ENCODE assay signal across 1 cellular context in the genomic region with DNA sequence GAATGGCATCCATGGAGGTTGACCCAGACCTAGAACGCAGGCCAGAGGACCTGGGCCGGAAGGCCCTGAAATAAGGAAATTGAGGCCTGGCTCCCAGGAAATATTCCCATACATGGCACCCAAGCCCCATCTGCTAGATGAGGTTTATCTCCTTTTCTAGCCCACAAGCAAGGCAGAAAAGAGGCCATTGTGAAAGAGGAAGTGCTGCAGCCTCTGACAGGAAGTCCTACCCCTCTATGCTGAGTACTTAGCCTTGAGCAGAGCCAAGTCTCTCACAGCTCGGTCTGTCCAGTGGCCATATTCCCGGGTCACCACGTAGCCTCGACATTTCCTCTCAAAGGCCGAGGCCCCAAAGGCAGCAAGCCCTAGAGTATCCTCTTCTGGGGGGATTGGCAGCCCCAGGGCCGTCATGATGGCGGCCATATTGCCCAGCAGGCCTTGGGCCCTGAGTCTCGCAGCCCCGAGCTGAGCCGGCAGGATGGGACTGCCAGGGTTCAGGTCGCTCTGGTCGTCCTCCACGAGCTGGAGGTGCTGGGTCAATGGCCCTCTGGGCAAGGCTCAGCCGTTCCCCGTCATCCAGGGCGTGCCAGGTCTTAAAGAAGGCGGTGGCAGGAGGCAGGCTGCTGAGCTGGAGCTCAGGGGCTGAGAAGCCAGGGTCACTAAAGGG.
A peak's percentile ranks its signal among the peaks of the same experiment; 100 is the strongest.
TF ChIP-seq lines count a peak whose summit lies in the region.

No MANE protein-coding gene starts in this region.

TF ChIP-seq in K562, 482 proteins besides CTCF, POLR2A, EP300 and RAD21:
- TF ChIP-seq FOXA3 (CRISPR knock-in tag; conservative IDR thresholded peaks at IDR 0.05 in 1 of 2, IDR thresholded peaks at IDR 0.05 in 1 of 2) (no peak), PURB (CRISPR knock-in tag; IDR thresholded peaks at IDR 0.05; ENCODE audit: low read depth) (no peak), NFE2L1 (tag; IDR thresholded peaks at IDR 0.05; ENCODE audit: borderline replicate concordance, low read depth) (no peak), ZNF24 (IDR thresholded peaks at IDR 0.05) (no peak), CREM (IDR thresholded peaks at IDR 0.05; ENCODE audit: low read depth) (no peak), U2AF2 (optimal IDR thresholded peaks at IDR 0.05; ENCODE audit: low read depth, low read length) (no peak), ZNF668 (CRISPR knock-in tag; IDR thresholded peaks at IDR 0.05) (no peak), SIN3B (IDR thresholded peaks at IDR 0.05; ENCODE audit: low read depth) (no peak), ZNF133 (CRISPR knock-in tag; IDR thresholded peaks at IDR 0.05) (no peak), ZNF175 (CRISPR knock-in tag; IDR thresholded peaks at IDR 0.05; ENCODE audit: low read depth) (peak; percentile 60; the same call in 1 of the 2 replicates), SPI1 (IDR thresholded peaks at IDR 0.05; ENCODE audit: borderline replicate concordance, low read depth, low read length) (peak; percentile 97), YY1 (IDR thresholded peaks at IDR 0.05; ENCODE audit: borderline replicate concordance in 1 of 3, control insufficient read depth in 1 of 3, extremely low read depth in 1 of 3, insufficient read depth in 3 of 3, insufficient read length in 1 of 3, insufficient replicate concordance in 2 of 3, low read depth in 1 of 3, low read length in 2 of 3) (peak in 1 of 3 experiments; percentile 48), ZNF311 (CRISPR knock-in tag; IDR thresholded peaks at IDR 0.05) (no peak), GABPB1 (CRISPR knock-in tag; IDR thresholded peaks at IDR 0.05) (peak; percentile 77), EHMT2 (IDR thresholded peaks at IDR 0.05) (0 out of 2 replicates have a peak, but pooled peaks have one; percentile 54), GATA2 (CRISPR knock-in tag; IDR thresholded peaks at IDR 0.05) (no peak), RBFOX2 (IDR thresholded peaks at IDR 0.05; ENCODE audit: low read depth, low read length) (0 out of 2 replicates have a peak, but pooled peaks have one; percentile 21), DIDO1 (tag; IDR thresholded peaks at IDR 0.05; ENCODE audit: low read depth) (no peak), MTA3 (IDR thresholded peaks at IDR 0.05; ENCODE audit: borderline replicate concordance) (no peak), ZBTB17 (CRISPR knock-in tag; IDR thresholded peaks at IDR 0.05) (0 out of 2 replicates have a peak, but pooled peaks have one; percentile 28), GABPA (tag; conservative IDR thresholded peaks at IDR 0.05; ENCODE audit: low read depth) (0 out of 2 replicates have a peak, but pooled peaks have one; percentile 38)
- TF ChIP-seq, protein P1, sequence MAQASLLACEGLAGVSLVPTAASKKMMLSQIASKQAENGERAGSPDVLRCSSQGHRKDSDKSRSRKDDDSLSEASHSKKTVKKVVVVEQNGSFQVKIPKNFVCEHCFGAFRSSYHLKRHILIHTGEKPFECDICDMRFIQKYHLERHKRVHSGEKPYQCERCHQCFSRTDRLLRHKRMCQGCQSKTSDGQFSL (CRISPR knock-in tag; IDR thresholded peaks at IDR 0.05), result 0 out of 2 replicates have a peak, but pooled peaks have one; percentile 23
- TF ChIP-seq, protein P1 (tag; IDR thresholded peaks at IDR 0.05), result no peak
- TF ChIP-seq, protein P2, sequence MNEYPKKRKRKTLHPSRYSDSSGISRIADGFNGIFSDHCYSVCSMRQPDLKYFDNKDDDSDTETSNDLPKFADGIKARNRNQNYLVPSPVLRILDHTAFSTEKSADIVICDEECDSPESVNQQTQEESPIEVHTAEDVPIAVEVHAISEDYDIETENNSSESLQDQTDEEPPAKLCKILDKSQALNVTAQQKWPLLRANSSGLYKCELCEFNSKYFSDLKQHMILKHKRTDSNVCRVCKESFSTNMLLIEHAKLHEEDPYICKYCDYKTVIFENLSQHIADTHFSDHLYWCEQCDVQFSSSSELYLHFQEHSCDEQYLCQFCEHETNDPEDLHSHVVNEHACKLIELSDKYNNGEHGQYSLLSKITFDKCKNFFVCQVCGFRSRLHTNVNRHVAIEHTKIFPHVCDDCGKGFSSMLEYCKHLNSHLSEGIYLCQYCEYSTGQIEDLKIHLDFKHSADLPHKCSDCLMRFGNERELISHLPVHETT (CRISPR knock-in tag; conservative IDR thresholded peaks at IDR 0.05 in 1 of 2, IDR thresholded peaks at IDR 0.05 in 1 of 2), result peak in 1 of 2 experiments; percentile 22; a peak in 1 of 4 replicates
- TF ChIP-seq, protein P3, sequence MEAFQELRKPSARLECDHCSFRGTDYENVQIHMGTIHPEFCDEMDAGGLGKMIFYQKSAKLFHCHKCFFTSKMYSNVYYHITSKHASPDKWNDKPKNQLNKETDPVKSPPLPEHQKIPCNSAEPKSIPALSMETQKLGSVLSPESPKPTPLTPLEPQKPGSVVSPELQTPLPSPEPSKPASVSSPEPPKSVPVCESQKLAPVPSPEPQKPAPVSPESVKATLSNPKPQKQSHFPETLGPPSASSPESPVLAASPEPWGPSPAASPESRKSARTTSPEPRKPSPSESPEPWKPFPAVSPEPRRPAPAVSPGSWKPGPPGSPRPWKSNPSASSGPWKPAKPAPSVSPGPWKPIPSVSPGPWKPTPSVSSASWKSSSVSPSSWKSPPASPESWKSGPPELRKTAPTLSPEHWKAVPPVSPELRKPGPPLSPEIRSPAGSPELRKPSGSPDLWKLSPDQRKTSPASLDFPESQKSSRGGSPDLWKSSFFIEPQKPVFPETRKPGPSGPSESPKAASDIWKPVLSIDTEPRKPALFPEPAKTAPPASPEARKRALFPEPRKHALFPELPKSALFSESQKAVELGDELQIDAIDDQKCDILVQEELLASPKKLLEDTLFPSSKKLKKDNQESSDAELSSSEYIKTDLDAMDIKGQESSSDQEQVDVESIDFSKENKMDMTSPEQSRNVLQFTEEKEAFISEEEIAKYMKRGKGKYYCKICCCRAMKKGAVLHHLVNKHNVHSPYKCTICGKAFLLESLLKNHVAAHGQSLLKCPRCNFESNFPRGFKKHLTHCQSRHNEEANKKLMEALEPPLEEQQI (IDR thresholded peaks at IDR 0.05), result no peak
- TF ChIP-seq, protein P4, sequence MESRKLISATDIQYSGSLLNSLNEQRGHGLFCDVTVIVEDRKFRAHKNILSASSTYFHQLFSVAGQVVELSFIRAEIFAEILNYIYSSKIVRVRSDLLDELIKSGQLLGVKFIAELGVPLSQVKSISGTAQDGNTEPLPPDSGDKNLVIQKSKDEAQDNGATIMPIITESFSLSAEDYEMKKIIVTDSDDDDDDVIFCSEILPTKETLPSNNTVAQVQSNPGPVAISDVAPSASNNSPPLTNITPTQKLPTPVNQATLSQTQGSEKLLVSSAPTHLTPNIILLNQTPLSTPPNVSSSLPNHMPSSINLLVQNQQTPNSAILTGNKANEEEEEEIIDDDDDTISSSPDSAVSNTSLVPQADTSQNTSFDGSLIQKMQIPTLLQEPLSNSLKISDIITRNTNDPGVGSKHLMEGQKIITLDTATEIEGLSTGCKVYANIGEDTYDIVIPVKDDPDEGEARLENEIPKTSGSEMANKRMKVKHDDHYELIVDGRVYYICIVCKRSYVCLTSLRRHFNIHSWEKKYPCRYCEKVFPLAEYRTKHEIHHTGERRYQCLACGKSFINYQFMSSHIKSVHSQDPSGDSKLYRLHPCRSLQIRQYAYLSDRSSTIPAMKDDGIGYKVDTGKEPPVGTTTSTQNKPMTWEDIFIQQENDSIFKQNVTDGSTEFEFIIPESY (CRISPR knock-in tag; IDR thresholded peaks at IDR 0.05), result no peak
- TF ChIP-seq, protein P5, sequence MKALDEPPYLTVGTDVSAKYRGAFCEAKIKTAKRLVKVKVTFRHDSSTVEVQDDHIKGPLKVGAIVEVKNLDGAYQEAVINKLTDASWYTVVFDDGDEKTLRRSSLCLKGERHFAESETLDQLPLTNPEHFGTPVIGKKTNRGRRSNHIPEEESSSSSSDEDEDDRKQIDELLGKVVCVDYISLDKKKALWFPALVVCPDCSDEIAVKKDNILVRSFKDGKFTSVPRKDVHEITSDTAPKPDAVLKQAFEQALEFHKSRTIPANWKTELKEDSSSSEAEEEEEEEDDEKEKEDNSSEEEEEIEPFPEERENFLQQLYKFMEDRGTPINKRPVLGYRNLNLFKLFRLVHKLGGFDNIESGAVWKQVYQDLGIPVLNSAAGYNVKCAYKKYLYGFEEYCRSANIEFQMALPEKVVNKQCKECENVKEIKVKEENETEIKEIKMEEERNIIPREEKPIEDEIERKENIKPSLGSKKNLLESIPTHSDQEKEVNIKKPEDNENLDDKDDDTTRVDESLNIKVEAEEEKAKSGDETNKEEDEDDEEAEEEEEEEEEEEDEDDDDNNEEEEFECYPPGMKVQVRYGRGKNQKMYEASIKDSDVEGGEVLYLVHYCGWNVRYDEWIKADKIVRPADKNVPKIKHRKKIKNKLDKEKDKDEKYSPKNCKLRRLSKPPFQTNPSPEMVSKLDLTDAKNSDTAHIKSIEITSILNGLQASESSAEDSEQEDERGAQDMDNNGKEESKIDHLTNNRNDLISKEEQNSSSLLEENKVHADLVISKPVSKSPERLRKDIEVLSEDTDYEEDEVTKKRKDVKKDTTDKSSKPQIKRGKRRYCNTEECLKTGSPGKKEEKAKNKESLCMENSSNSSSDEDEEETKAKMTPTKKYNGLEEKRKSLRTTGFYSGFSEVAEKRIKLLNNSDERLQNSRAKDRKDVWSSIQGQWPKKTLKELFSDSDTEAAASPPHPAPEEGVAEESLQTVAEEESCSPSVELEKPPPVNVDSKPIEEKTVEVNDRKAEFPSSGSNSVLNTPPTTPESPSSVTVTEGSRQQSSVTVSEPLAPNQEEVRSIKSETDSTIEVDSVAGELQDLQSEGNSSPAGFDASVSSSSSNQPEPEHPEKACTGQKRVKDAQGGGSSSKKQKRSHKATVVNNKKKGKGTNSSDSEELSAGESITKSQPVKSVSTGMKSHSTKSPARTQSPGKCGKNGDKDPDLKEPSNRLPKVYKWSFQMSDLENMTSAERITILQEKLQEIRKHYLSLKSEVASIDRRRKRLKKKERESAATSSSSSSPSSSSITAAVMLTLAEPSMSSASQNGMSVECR (CRISPR knock-in tag; IDR thresholded peaks at IDR 0.05), result no peak
- TF ChIP-seq, protein P6, sequence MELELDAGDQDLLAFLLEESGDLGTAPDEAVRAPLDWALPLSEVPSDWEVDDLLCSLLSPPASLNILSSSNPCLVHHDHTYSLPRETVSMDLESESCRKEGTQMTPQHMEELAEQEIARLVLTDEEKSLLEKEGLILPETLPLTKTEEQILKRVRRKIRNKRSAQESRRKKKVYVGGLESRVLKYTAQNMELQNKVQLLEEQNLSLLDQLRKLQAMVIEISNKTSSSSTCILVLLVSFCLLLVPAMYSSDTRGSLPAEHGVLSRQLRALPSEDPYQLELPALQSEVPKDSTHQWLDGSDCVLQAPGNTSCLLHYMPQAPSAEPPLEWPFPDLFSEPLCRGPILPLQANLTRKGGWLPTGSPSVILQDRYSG (tag; conservative IDR thresholded peaks at IDR 0.05; ENCODE audit: low read depth), result 0 out of 2 replicates have a peak, but pooled peaks have one; percentile 28
- TF ChIP-seq, protein P7, sequence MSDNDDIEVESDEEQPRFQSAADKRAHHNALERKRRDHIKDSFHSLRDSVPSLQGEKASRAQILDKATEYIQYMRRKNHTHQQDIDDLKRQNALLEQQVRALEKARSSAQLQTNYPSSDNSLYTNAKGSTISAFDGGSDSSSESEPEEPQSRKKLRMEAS (CRISPR knock-in tag; IDR thresholded peaks at IDR 0.05), result peak; percentile 14; the same call in 1 of the 2 replicates
